In genomic region chr3:24020036-24020691, GRCh38 we compare ENCODE assay signal across 18 cellular contexts.
DNase-seq lines count a peak whose midpoint lies in the region; ATAC-seq and TF ChIP-seq lines count a peak whose summit lies in the region.
"Had no signal": no experiment of that assay in that cellular context is flagged by ENCODE, and none has a peak within 500 bp of the region (broad histone marks: within the 10 kb centered on the region; RNA-seq: fewer than 3 reads in every experiment).

No MANE protein-coding gene starts in this region.

- TF ChIP-seq POLR2A in spleen (IDR thresholded peaks at IDR 0.05) = no peak

- H3K4me1 ChIP-seq in spleen = no peaks in the 10 kb centered on the region

- H3K9me3 ChIP-seq in spleen = no peaks in the 10 kb centered on the region

- H3K4me3 ChIP-seq in spleen = no peak overlapping the region
- H3K4me3 ChIP-seq: GM12878 had no signal

- H3K27ac ChIP-seq in spleen = no peak overlapping the region

- DNase-seq in NCI-H2171 treated with DMSO at 0.1 percent for 48 hours (lab: John Stamatoyannopoulos, UW) = peak; percentile 15
- no peak for DNase-seq in NCI-H2171 (lab: John Stamatoyannopoulos, UW)
- peak; percentile 5 for DNase-seq in DMS 273 treated with DMSO at 0.1 percent for 48 hours (lab: John Stamatoyannopoulos, UW)
- peak; percentile 75 for DNase-seq in NCI-H82 (lab: John Stamatoyannopoulos, UW)
- DNase-seq in spleen = peak; percentile 72
- no peak for DNase-seq in CD14-positive monocyte (ENCODE audit: low spot score)
- DNase-seq: CD8-positive, alpha-beta T cell; DND-41; GDM1; HFFc6; Kasumi-1; NCI-H1436 treated with DMSO at 0.1 percent for 48 hours; NCI-H2081 treated with DMSO at 0.1 percent for 48 hours had no signal

- H3K4me3 Mint-ChIP-seq in CD14-positive monocyte = no peak overlapping the region
- H3K4me3 Mint-ChIP-seq: CD8-positive, alpha-beta T cell; HFFc6 had no signal

- H3K36me3 Mint-ChIP-seq in CD14-positive monocyte = no peaks in the 10 kb centered on the region
- H3K36me3 Mint-ChIP-seq: CD8-positive, alpha-beta T cell had no signal

- H3K4me1 Mint-ChIP-seq in CD14-positive monocyte = no peaks in the 10 kb centered on the region

- no peaks in the 10 kb centered on the region for H3K27me3 Mint-ChIP-seq in CD14-positive monocyte (ENCODE audit: low read depth in 3 of 3)

- intact Hi-C loops in spleen (cut with DNase I; ENCODE audit: low total_unique reads) = no loop called here
- intact Hi-C loops in CD14-positive monocyte (cut with micrococcal nuclease) = no loop called here

- no peaks in the 10 kb centered on the region for H3K27me3 ChIP-seq in spleen (replicated peaks in 1 of 7)

- H3K27ac Mint-ChIP-seq in CD14-positive monocyte = no peak overlapping the region
- H3K27ac Mint-ChIP-seq: CD8-positive, alpha-beta T cell; HFFc6 had no signal

- H3K36me3 ChIP-seq in spleen = no peaks in the 10 kb centered on the region

- ATAC-seq in HG03196 (IDR thresholded peaks at IDR 0.05; ENCODE audit: unreplicated experiment) = no peak
- no peak for ATAC-seq in GM21723 (IDR thresholded peaks at IDR 0.05; ENCODE audit: unreplicated experiment)
- ATAC-seq: CD8-positive, alpha-beta T cell; GM12878; Panc1; Right ventricle myocardium inferior had no signal

- peaks cover 0 to 4% (median 1%) of the 10 kb centered on the region in 7 donors for H3K9me3 Mint-ChIP-seq in CD14-positive monocyte
- H3K9me3 Mint-ChIP-seq: CD8-positive, alpha-beta T cell; HFFc6 had no signal

- WGBS in spleen, 5 donors = 91 to 98% (median 94%) methylated on average over 14 to 20 of the region's 20 CpGs

- no peak for TF ChIP-seq CTCF in spleen (IDR thresholded peaks at IDR 0.05 in 8 of 11, conservative IDR thresholded peaks at IDR 0.05 in 3 of 11)
- TF ChIP-seq CTCF in CD14-positive monocyte (IDR thresholded peaks at IDR 0.05) = no peak

Comparison
In these comparisons a context has a peak if more than half of its experiments do, and no peak if none do; other contexts are left out.
1. DNase-seq: peak in NCI-H2171 treated with DMSO at 0.1 percent for 48 hours (single experiment), DMS 273 treated with DMSO at 0.1 percent for 48 hours (single experiment), NCI-H82 (single experiment) and spleen (single experiment); none in NCI-H2171 (single experiment) and CD14-positive monocyte (single experiment).